21 cellular contexts compared by ENCODE assay signal in genomic region chr17:67256075-67256732, GRCh38.
"Had no signal": no experiment of that assay in that cellular context is flagged by ENCODE, and none has a peak within 500 bp of the region (broad histone marks: within the 10 kb centered on the region; RNA-seq: fewer than 3 reads in every experiment).

No MANE protein-coding gene starts in this region.

- DNase-seq: activated CD4-positive, alpha-beta T cell treated with anti-CD3 and anti-CD28 coated beads for 1 hour; activated CD4-positive, alpha-beta T cell treated with anti-CD3 and anti-CD28 coated beads, Interleukin-2, amount 50 U/mL, for 4 hours; activated gamma-delta T cell treated with Interleukin-2 at 50 U/mL for 16 hours; activated naive CD8-positive, alpha-beta T cell treated with anti-CD3 and anti-CD28 coated beads for 36 hours; amniotic stem cell; dermis blood vessel endothelial cell; effector memory CD4-positive, alpha-beta T cell; islet precursor cell; left colon; lower lobe of right lung; midbrain; occipital lobe; posterior cingulate gyrus; stimulated activated CD4-positive, alpha-beta T cell treated with anti-CD3 and anti-CD28 coated beads, Interleukin-12 subunit alpha, Interleukin-12 subunit beta, amount 100 ng/mL, for 4 hours; stimulated activated CD4-positive, alpha-beta T cell treated with anti-CD3 and anti-CD28 coated beads, Interleukin-1b, Interleukin-23, amount 100 ng/mL, for 48 hours; T-helper 2 cell; transverse colon; uterus had no signal

- H3K9me3 Mint-ChIP-seq: activated naive CD8-positive, alpha-beta T cell treated with anti-CD3 and anti-CD28 coated beads for 36 hours; stimulated activated naive CD8-positive, alpha-beta T cell treated with anti-CD3 and anti-CD28 coated beads, Interleukin-15, Interleukin-2, amounts not matched to agents 100 ng/mL and 50 ng/mL, for 24 hours had no signal

- H3K4me3 Mint-ChIP-seq: activated naive CD8-positive, alpha-beta T cell treated with anti-CD3 and anti-CD28 coated beads for 36 hours; stimulated activated naive CD8-positive, alpha-beta T cell treated with anti-CD3 and anti-CD28 coated beads, Interleukin-15, Interleukin-2, amounts not matched to agents 100 ng/mL and 50 ng/mL, for 24 hours had no signal

- H3K9me3 ChIP-seq: lower lobe of right lung, suprapubic skin, transverse colon, uterus had no signal

- H3K36me3 ChIP-seq: lower lobe of right lung, suprapubic skin, transverse colon, uterus had no signal

- H3K27ac ChIP-seq: lower lobe of right lung, suprapubic skin, uterus, VCaP had no signal

- H3K36me3 Mint-ChIP-seq: activated naive CD8-positive, alpha-beta T cell treated with anti-CD3 and anti-CD28 coated beads for 36 hours had no signal

- H3K4me3 ChIP-seq: lower lobe of right lung, suprapubic skin, transverse colon, uterus had no signal

- H3K27me3 ChIP-seq: suprapubic skin, transverse colon, uterus had no signal

- ATAC-seq: left colon, lower lobe of right lung had no signal

- H3K27me3 Mint-ChIP-seq: activated naive CD8-positive, alpha-beta T cell treated with anti-CD3 and anti-CD28 coated beads for 36 hours; stimulated activated naive CD8-positive, alpha-beta T cell treated with anti-CD3 and anti-CD28 coated beads, Interleukin-15, Interleukin-2, amounts not matched to agents 100 ng/mL and 50 ng/mL, for 24 hours had no signal

- H3K27ac Mint-ChIP-seq: activated naive CD8-positive, alpha-beta T cell treated with anti-CD3 and anti-CD28 coated beads for 36 hours; stimulated activated naive CD8-positive, alpha-beta T cell treated with anti-CD3 and anti-CD28 coated beads, Interleukin-15, Interleukin-2, amounts not matched to agents 100 ng/mL and 50 ng/mL, for 24 hours had no signal
